In genomic region chr2:201665420-201666158, GRCh38 we compare ENCODE assay signal across 11 cellular contexts. TPM values are rescaled to one million over a fixed set of nuclear protein-coding genes. Genes with fewer than 3 reads are reported as not detected.
DNase-seq lines count a peak whose midpoint lies in the region; ATAC-seq, FAIRE-seq and TF ChIP-seq lines count a peak whose summit lies in the region.
"Had no signal": no experiment of that assay in that cellular context is flagged by ENCODE, and none has a peak within 500 bp of the region (broad histone marks: within the 10 kb centered on the region; RNA-seq: fewer than 3 reads in every experiment).

No MANE protein-coding gene starts in this region.

- TF ChIP-seq CTCF in HepG2 (CRISPR knock-in tag; IDR thresholded peaks at IDR 0.05) (no peak), right lobe of liver (IDR thresholded peaks at IDR 0.05) (peak in 2 of 4 donors; percentile 10 to 28), OCI-LY7 (conservative IDR thresholded peaks at IDR 0.05; ENCODE audit: low read length) (peak; percentile 59; the same call in 1 of the 2 replicates), dorsolateral prefrontal cortex (IDR thresholded peaks at IDR 0.05 in 54 of 56, conservative IDR thresholded peaks at IDR 0.05 in 2 of 56; ENCODE audit: low read depth in 1 of 56, partially characterized antibody in 56 of 56) (peak in 34 of 56 donors; percentile 2 to 59 (median 28)), pancreas (IDR thresholded peaks at IDR 0.05) (peak in 1 of 4 donors; percentile 32)

- TF ChIP-seq POLR2A in HepG2 (IDR thresholded peaks at IDR 0.05; ENCODE audit: insufficient read depth in 1 of 2, low read depth in 2 of 2, low read length in 2 of 2) (no peak), right lobe of liver (IDR thresholded peaks at IDR 0.05) (no peak)

- no peak for DNase-seq in HepG2 (ENCODE audit: low spot score)
- no peak for DNase-seq in right lobe of liver
- no peak for DNase-seq in OCI-LY7 (ENCODE audit: low spot score)
- DNase-seq in dorsolateral prefrontal cortex, result no peak
- no peak for DNase-seq in kidney glomerular epithelial cell (lab: John Stamatoyannopoulos, UW)
- DNase-seq in foreskin melanocyte, result no peak
- DNase-seq in pancreas, result no peak
- DNase-seq: esophagus squamous epithelium, NCI-H1436 treated with DMSO at 0.1 percent for 48 hours, OCI-M1 had no signal

- intact Hi-C loops in HepG2 (cut with micrococcal nuclease; ENCODE audit: unreplicated experiment) (loop anchor here (10.0 kb wide), 1 partner anchor 219 kb away; no protein-coding TSS in a partner anchor), right lobe of liver (cut with DNase I) (no loop called here), OCI-LY7 (cut with micrococcal nuclease; ENCODE audit: unreplicated experiment) (loop anchor here (10.0 kb wide), 1 partner anchor 509 kb away; no protein-coding TSS in a partner anchor), dorsolateral prefrontal cortex (cut with DNase I) (no loop called here), pancreas (cut with DNase I) (no loop called here)

- TF ChIP-seq EP300 in HepG2 (IDR thresholded peaks at IDR 0.05; ENCODE audit: low read depth in 2 of 2, low read length in 2 of 2) (no peak), HepG2 (CRISPR knock-in tag; IDR thresholded peaks at IDR 0.05; ENCODE audit: borderline replicate concordance) (no peak)

- no peak for FAIRE-seq in HepG2 (lab: Jason Lieb, UNC)
- FAIRE-seq in pancreas (lab: Jason Lieb, UNC), result no peak

- no peak for TF ChIP-seq RAD21 in HepG2 (CRISPR knock-in tag; IDR thresholded peaks at IDR 0.05)

- H3K9me3 ChIP-seq in HepG2 (ENCODE audit: low read length) (no peaks in the 10 kb centered on the region), right lobe of liver (no peaks in the 10 kb centered on the region), OCI-LY7 (ENCODE audit: low read length) (no peaks in the 10 kb centered on the region), pancreas (no peaks in the 10 kb centered on the region)
- H3K9me3 ChIP-seq: esophagus squamous epithelium had no signal

- no peak overlapping the region for H3K4me3 ChIP-seq in HepG2 (replicated peaks in 1 of 3; ENCODE audit: insufficient read depth in 1 of 3, low read depth in 2 of 3, low read length in 3 of 3)
- H3K4me3 ChIP-seq in right lobe of liver, result no peak overlapping the region
- no peak overlapping the region for H3K4me3 ChIP-seq in OCI-LY7 (ENCODE audit: low read depth, low read length, poor library complexity, severe bottlenecking)
- no peak overlapping the region for H3K4me3 ChIP-seq in dorsolateral prefrontal cortex
- no peak overlapping the region for H3K4me3 ChIP-seq in pancreas
- H3K4me3 ChIP-seq: esophagus squamous epithelium had no signal

- H3K79me2 ChIP-seq in HepG2 (ENCODE audit: insufficient read depth, low read length), result no peaks in the 10 kb centered on the region
- H3K79me2 ChIP-seq in OCI-LY7 (ENCODE audit: insufficient read depth, low read depth, low read length), result no peaks in the 10 kb centered on the region

- no peaks in the 10 kb centered on the region for H4K20me1 ChIP-seq in HepG2 (ENCODE audit: insufficient read depth, low read length)
- H4K20me1 ChIP-seq in OCI-LY7 (ENCODE audit: insufficient read depth, low read length), result no peaks in the 10 kb centered on the region

- POLR2A ChIA-PET in HepG2 (lab: Yijun Ruan, JAX), result no interaction called here
- POLR2A ChIA-PET in OCI-LY7 (lab: Charles Lee), result interaction anchor here (0.6 kb wide), 1 partner anchor 11 kb away, joined by 4 read pairs; no protein-coding TSS in a partner anchor

- CTCF ChIA-PET in HepG2 (lab: Yijun Ruan, JAX; ENCODE audit: low intra/inter-chr PET ratio, low total read pairs), result no interaction called here
- CTCF ChIA-PET in OCI-LY7 (lab: Charles Lee; ENCODE audit: unreplicated experiment), result no interaction called here

- in situ Hi-C loops in HepG2 (cut with HindIII; ENCODE audit: extremely low pct_ligation_motif_present, low pct_unique_long_range_greater_than_20kb), result no loop called here

- H3K4me1 ChIP-seq in HepG2 (ENCODE audit: insufficient read depth, low read length) (no peaks in the 10 kb centered on the region), right lobe of liver (no peaks in the 10 kb centered on the region), OCI-LY7 (ENCODE audit: insufficient read depth, low read length, poor library complexity, severe bottlenecking) (no peaks in the 10 kb centered on the region), pancreas (no peaks in the 10 kb centered on the region)

- H3K27ac ChIP-seq in HepG2 (ENCODE audit: extremely low read length, insufficient read depth, low read length), result no peak overlapping the region
- no peak overlapping the region for H3K27ac ChIP-seq in right lobe of liver
- no peak overlapping the region for H3K27ac ChIP-seq in OCI-LY7 (ENCODE audit: low read depth, low read length, poor library complexity, severe bottlenecking)
- no peak overlapping the region for H3K27ac ChIP-seq in dorsolateral prefrontal cortex
- no peak overlapping the region for H3K27ac ChIP-seq in pancreas
- H3K27ac ChIP-seq: esophagus squamous epithelium had no signal

- H3K9ac ChIP-seq in HepG2 (ENCODE audit: insufficient read depth, low read depth, low read length), result no peak overlapping the region

- H3K4me2 ChIP-seq in HepG2 (ENCODE audit: low read depth, low read length), result no peak overlapping the region
- H3K4me2 ChIP-seq in OCI-LY7 (ENCODE audit: low read length), result no peak overlapping the region

- BruUV-seq in HepG2 (replicated peaks; lab: Mats Ljungman, UMichigan), result no TSS peak
- BruUV-seq in OCI-LY7 (replicated peaks; lab: Mats Ljungman, UMichigan), result no TSS peak

- H2AFZ ChIP-seq in HepG2 (ENCODE audit: low read length) (no peak overlapping the region), OCI-LY7 (ENCODE audit: low read length) (no peak overlapping the region)

- ATAC-seq in HepG2 (no peak), right lobe of liver (no peak), GM21723 (IDR thresholded peaks at IDR 0.05; ENCODE audit: unreplicated experiment) (no peak), pancreas (no peak)

- WGBS in HepG2 (ENCODE audit: low lambda C conversion rate), result 0% methylated on average over 1 of the region's 1 CpG
- WGBS in right lobe of liver (ENCODE audit: insufficient coverage, low coverage, low lambda C conversion rate, missing lambda C conversion rate), result 0% methylated on average over 1 of the region's 1 CpG
- 29 to 32% methylated on average over 1 of the region's 1 CpG for WGBS in pancreas, 2 donors

- H3K27me3 ChIP-seq in HepG2 (ENCODE audit: control insufficient read depth in 1 of 2, insufficient read depth in 2 of 2, low read length in 2 of 2), result peaks cover 0 to 5% of the 10 kb centered on the region in 2 experiments; a peak in 2 of 5 replicates
- no peaks in the 10 kb centered on the region for H3K27me3 ChIP-seq in right lobe of liver
- H3K27me3 ChIP-seq in dorsolateral prefrontal cortex, result no peaks in the 10 kb centered on the region
- no peaks in the 10 kb centered on the region for H3K27me3 ChIP-seq in pancreas
- H3K27me3 ChIP-seq: esophagus squamous epithelium had no signal

- H3K36me3 ChIP-seq in HepG2 (replicated peaks in 1 of 2; ENCODE audit: control insufficient read depth in 1 of 2, insufficient read depth in 2 of 2, low read length in 2 of 2) (no peaks in the 10 kb centered on the region), right lobe of liver (no peaks in the 10 kb centered on the region), OCI-LY7 (ENCODE audit: insufficient read depth, low read length) (no peaks in the 10 kb centered on the region), pancreas (no peaks in the 10 kb centered on the region)
- H3K36me3 ChIP-seq: esophagus squamous epithelium had no signal

- H3K9me2 ChIP-seq in OCI-LY7 (ENCODE audit: insufficient read depth, low read length), result no peaks in the 10 kb centered on the region

RNA-seq across cellular contexts. Expression of gene TMEM237, which starts 22.3 kb away (rescaled TPM):
- total RNA-seq in HepG2 (2016; rRNA removed; fragmentation: Illumina TruSeq; extraction: Trizol) (28.6 and 36.1 TPM in 2 replicates), right lobe of liver (1 to 10 TPM; 2.2 to 4.1 (median 2.6) TPM), OCI-LY7 (2022) (29.2 and 30.5 TPM in 2 replicates), dorsolateral prefrontal cortex (10 to 100 TPM; 20.1 to 43.4 (median 32.5) TPM), pancreas (1 to 10 TPM; 3.0 to 9.6 (median 4.7) TPM)
- 19.0 and 20.3 TPM in 2 replicates for total RNA-seq in HepG2 (2016; cell fraction: cytosol; rRNA removed; fragmentation: Illumina TruSeq; extraction: Trizol; ENCODE audit: low read depth)
- 27.4 and 34.1 TPM in 2 replicates for total RNA-seq in HepG2 (2016; cell fraction: insoluble cytoplasmic fraction; rRNA removed; fragmentation: Illumina TruSeq; extraction: Trizol)
- 28.2 and 29.0 TPM in 2 replicates for total RNA-seq in HepG2 (2016; cell fraction: membrane; rRNA removed; fragmentation: Illumina TruSeq; extraction: Trizol)
- total RNA-seq in HepG2 (2016; cell fraction: nucleus; rRNA removed; fragmentation: Illumina TruSeq; extraction: Trizol), result 30.2 and 36.5 TPM in 2 replicates
- polyA plus RNA-seq in HepG2 (2011; rRNA removed) (16.6 and 21.8 TPM in 2 replicates), pancreas (1 to 10 TPM; 4.3 to 5.5 TPM)
- 14.6 and 17.5 TPM in 2 replicates for polyA plus RNA-seq in HepG2 (2011; cell fraction: cytosol; rRNA removed)
- polyA plus RNA-seq in HepG2 (2011; cell fraction: nucleus; rRNA removed), result 9.3 and 11.8 TPM in 2 replicates
- polyA plus RNA-seq in HepG2 (2012), result 10.6 and 22.0 TPM in 2 replicates
- polyA plus RNA-seq in HepG2 (2016; cell fraction: cytosol; fragmentation: Illumina TruSeq; extraction: Trizol; ENCODE audit: low read depth), result 14.4 and 18.2 TPM in 2 replicates
- polyA plus RNA-seq in HepG2 (2016; cell fraction: insoluble cytoplasmic fraction; fragmentation: Illumina TruSeq; extraction: Trizol; ENCODE audit: low read depth), result 23.6 and 26.5 TPM in 2 replicates
- polyA plus RNA-seq in HepG2 (2016; cell fraction: membrane; fragmentation: Illumina TruSeq; extraction: Trizol; ENCODE audit: low read depth), result 19.1 and 21.5 TPM in 2 replicates
- polyA plus RNA-seq in HepG2 (2016; cell fraction: nucleus; fragmentation: Illumina TruSeq; extraction: Trizol; ENCODE audit: insufficient read depth, low read depth), result 42.7 and 47.2 TPM in 2 replicates
- polyA minus RNA-seq in HepG2 (2011; rRNA and poly(A)+ RNA removed; ENCODE audit: low replicate concordance), result 10.0 and 10.4 TPM in 2 replicates
- polyA minus RNA-seq in HepG2 (2011; cell fraction: cytosol; rRNA and poly(A)+ RNA removed), result 5.5 and 10.0 TPM in 2 replicates
- 20.9 and 27.0 TPM in 2 replicates for polyA minus RNA-seq in HepG2 (2011; cell fraction: nucleus; rRNA and poly(A)+ RNA removed)
- 23.4 and 26.8 TPM in 2 replicates for total RNA-seq in OCI-LY7 (2014; rRNA removed; shearing (Covaris generic))

RNA-seq across cellular contexts. Expression of gene MPP4, which starts 32.9 kb away (rescaled TPM):
- total RNA-seq in HepG2 (2016; rRNA removed; fragmentation: Illumina TruSeq; extraction: Trizol) (not detected in 2 replicates), right lobe of liver (under 1 TPM in 2 of 6 experiments, not detected in 4; 0.12 to 0.15 TPM), OCI-LY7 (2022) (not detected in 2 replicates), dorsolateral prefrontal cortex (1 to 10 TPM in 59 of 120 experiments, under 1 TPM in 61; 0.23 to 2.4 (median 0.99) TPM), pancreas (under 1 TPM in 2 of 6 donors, not detected in 4; 0.06 to 0.19 TPM)
- not detected in 2 replicates for total RNA-seq in HepG2 (2016; cell fraction: cytosol; rRNA removed; fragmentation: Illumina TruSeq; extraction: Trizol; ENCODE audit: low read depth)
- not detected in 2 replicates for total RNA-seq in HepG2 (2016; cell fraction: insoluble cytoplasmic fraction; rRNA removed; fragmentation: Illumina TruSeq; extraction: Trizol)
- total RNA-seq in HepG2 (2016; cell fraction: membrane; rRNA removed; fragmentation: Illumina TruSeq; extraction: Trizol), result not detected in 2 replicates
- not detected in 2 replicates for total RNA-seq in HepG2 (2016; cell fraction: nucleus; rRNA removed; fragmentation: Illumina TruSeq; extraction: Trizol)
- polyA plus RNA-seq in HepG2 (2011; rRNA removed) (not detected in 2 replicates), pancreas (under 1 TPM in 1 of 2 donors, not detected in 1; 0.09 TPM)
- 0.03 TPM in 1 of 2 replicates, not detected in the other for polyA plus RNA-seq in HepG2 (2011; cell fraction: cytosol; rRNA removed)
- not detected in 2 replicates for polyA plus RNA-seq in HepG2 (2011; cell fraction: nucleus; rRNA removed)
- polyA plus RNA-seq in HepG2 (2012), result not detected in 2 replicates
- not detected in 2 replicates for polyA plus RNA-seq in HepG2 (2016; cell fraction: cytosol; fragmentation: Illumina TruSeq; extraction: Trizol; ENCODE audit: low read depth)
- polyA plus RNA-seq in HepG2 (2016; cell fraction: insoluble cytoplasmic fraction; fragmentation: Illumina TruSeq; extraction: Trizol; ENCODE audit: low read depth), result not detected in 2 replicates
- not detected in 2 replicates for polyA plus RNA-seq in HepG2 (2016; cell fraction: membrane; fragmentation: Illumina TruSeq; extraction: Trizol; ENCODE audit: low read depth)
- not detected in 2 replicates for polyA plus RNA-seq in HepG2 (2016; cell fraction: nucleus; fragmentation: Illumina TruSeq; extraction: Trizol; ENCODE audit: insufficient read depth, low read depth)
- not detected in 2 replicates for polyA minus RNA-seq in HepG2 (2011; rRNA and poly(A)+ RNA removed; ENCODE audit: low replicate concordance)
- not detected in 2 replicates for polyA minus RNA-seq in HepG2 (2011; cell fraction: cytosol; rRNA and poly(A)+ RNA removed)
- 0.25 TPM in 1 of 2 replicates, not detected in the other for polyA minus RNA-seq in HepG2 (2011; cell fraction: nucleus; rRNA and poly(A)+ RNA removed)
- not detected in 2 replicates for total RNA-seq in OCI-LY7 (2014; rRNA removed; shearing (Covaris generic))

Comparison
In these comparisons a context has a peak if more than half of its experiments do, and no peak if none do; other contexts are left out.
1. intact Hi-C loops: an anchor here in HepG2 (10.0 kb wide) and OCI-LY7 (10.0 kb wide); none called in right lobe of liver, dorsolateral prefrontal cortex and pancreas.